Comparison of ENCODE assay signal across 1 cellular context in the genomic region with DNA sequence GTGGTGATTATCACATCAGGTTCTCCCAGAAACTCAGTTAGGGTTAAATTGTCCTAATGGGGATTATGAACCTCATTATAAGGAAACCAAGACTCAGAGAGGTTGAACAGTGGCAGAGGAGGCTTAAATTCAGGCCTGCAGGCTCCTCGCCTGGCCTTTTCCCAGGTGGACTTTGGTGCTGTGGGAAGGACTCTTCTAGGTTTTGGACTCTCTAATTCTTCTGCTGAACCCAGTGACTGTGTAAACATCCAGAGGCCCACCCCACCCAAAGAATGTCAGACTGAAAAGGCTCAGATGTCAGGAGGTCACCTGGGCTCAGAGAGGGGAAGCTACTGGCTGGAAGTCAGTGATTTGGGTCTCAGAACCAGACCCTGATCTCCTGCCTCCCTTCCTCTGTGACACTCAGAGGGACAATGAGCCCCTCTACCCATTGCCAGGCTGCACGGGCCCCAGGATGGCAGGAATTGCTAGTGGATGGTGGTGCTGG.
TF ChIP-seq lines count a peak whose summit lies in the region.

No MANE protein-coding gene starts in this region.

TF ChIP-seq in HepG2, 621 proteins besides CTCF, POLR2A, EP300 and RAD21 (continued from another document and continues in another):
- TF ChIP-seq, protein P1, sequence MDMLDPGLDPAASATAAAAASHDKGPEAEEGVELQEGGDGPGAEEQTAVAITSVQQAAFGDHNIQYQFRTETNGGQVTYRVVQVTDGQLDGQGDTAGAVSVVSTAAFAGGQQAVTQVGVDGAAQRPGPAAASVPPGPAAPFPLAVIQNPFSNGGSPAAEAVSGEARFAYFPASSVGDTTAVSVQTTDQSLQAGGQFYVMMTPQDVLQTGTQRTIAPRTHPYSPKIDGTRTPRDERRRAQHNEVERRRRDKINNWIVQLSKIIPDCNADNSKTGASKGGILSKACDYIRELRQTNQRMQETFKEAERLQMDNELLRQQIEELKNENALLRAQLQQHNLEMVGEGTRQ (IDR thresholded peaks at IDR 0.05; ENCODE audit: low read depth, low read length) = no peak
- TF ChIP-seq, protein P1 (CRISPR knock-in tag; IDR thresholded peaks at IDR 0.05; ENCODE audit: borderline replicate concordance) = no peak
- TF ChIP-seq E2F5 (CRISPR knock-in tag; conservative IDR thresholded peaks at IDR 0.05) (no peak), ZNF777 (CRISPR knock-in tag; IDR thresholded peaks at IDR 0.05) (no peak), ATM (IDR thresholded peaks at IDR 0.05; ENCODE audit: borderline replicate concordance) (no peak), ISL2 (CRISPR knock-in tag; IDR thresholded peaks at IDR 0.05) (peak; percentile 58; the same call in 1 of the 2 replicates), ZNF614 (CRISPR knock-in tag; IDR thresholded peaks at IDR 0.05; ENCODE audit: borderline replicate concordance) (no peak), RBFOX2 (IDR thresholded peaks at IDR 0.05; ENCODE audit: low read depth, low read length) (peak; percentile 51), SNAPC4 (CRISPR knock-in tag; IDR thresholded peaks at IDR 0.05) (no peak), ZC3H4 (CRISPR knock-in tag; IDR thresholded peaks at IDR 0.05; ENCODE audit: borderline replicate concordance) (no peak; the same call in 1 of the 2 replicates), SOX13 (IDR thresholded peaks at IDR 0.05) (peak; percentile 57; the same call in 1 of the 2 replicates), SOX13 (CRISPR knock-in tag; conservative IDR thresholded peaks at IDR 0.05 in 1 of 2, IDR thresholded peaks at IDR 0.05 in 1 of 2) (peak in 1 of 2 experiments; percentile 79; a peak in 2 of 4 replicates), ZNF460 (CRISPR knock-in tag; IDR thresholded peaks at IDR 0.05; ENCODE audit: borderline replicate concordance) (no peak), ZBTB37 (CRISPR knock-in tag; IDR thresholded peaks at IDR 0.05) (no peak), MEIS1 (CRISPR knock-in tag; IDR thresholded peaks at IDR 0.05; ENCODE audit: borderline replicate concordance) (no peak), RNF2 (conservative IDR thresholded peaks at IDR 0.05; ENCODE audit: low read depth) (no peak), STAT5B (CRISPR knock-in tag; IDR thresholded peaks at IDR 0.05) (no peak), HOXD1 (CRISPR knock-in tag; IDR thresholded peaks at IDR 0.05) (no peak), ZNF691 (CRISPR knock-in tag; IDR thresholded peaks at IDR 0.05; ENCODE audit: borderline replicate concordance, low read depth) (no peak), NFE2L1 (CRISPR knock-in tag; IDR thresholded peaks at IDR 0.05; ENCODE audit: borderline replicate concordance) (no peak), ZNF513 (CRISPR knock-in tag; conservative IDR thresholded peaks at IDR 0.05) (no peak), MXD1 (CRISPR knock-in tag; IDR thresholded peaks at IDR 0.05) (no peak), NR1H2 (CRISPR knock-in tag; IDR thresholded peaks at IDR 0.05; ENCODE audit: borderline replicate concordance, low read depth) (no peak), EED (CRISPR knock-in tag; IDR thresholded peaks at IDR 0.05) (no peak), KDM2A (CRISPR knock-in tag; IDR thresholded peaks at IDR 0.05; ENCODE audit: borderline replicate concordance, low read depth) (0 out of 2 replicates have a peak, but pooled peaks have one; percentile 18), ZFP36L1 (CRISPR knock-in tag; IDR thresholded peaks at IDR 0.05) (no peak), ZSCAN25 (CRISPR knock-in tag; IDR thresholded peaks at IDR 0.05) (peak; percentile 85), ZNF816 (CRISPR knock-in tag; IDR thresholded peaks at IDR 0.05; ENCODE audit: borderline replicate concordance) (no peak), SRSF4 (IDR thresholded peaks at IDR 0.05; ENCODE audit: low read depth, low read length, poor library complexity, severe bottlenecking) (no peak), ZNF253 (CRISPR knock-in tag; IDR thresholded peaks at IDR 0.05; ENCODE audit: borderline replicate concordance) (no peak), FOSL1 (CRISPR knock-in tag; IDR thresholded peaks at IDR 0.05; ENCODE audit: borderline replicate concordance) (no peak), ZBTB26 (CRISPR knock-in tag; IDR thresholded peaks at IDR 0.05; ENCODE audit: borderline replicate concordance) (no peak)
- TF ChIP-seq, protein P2, sequence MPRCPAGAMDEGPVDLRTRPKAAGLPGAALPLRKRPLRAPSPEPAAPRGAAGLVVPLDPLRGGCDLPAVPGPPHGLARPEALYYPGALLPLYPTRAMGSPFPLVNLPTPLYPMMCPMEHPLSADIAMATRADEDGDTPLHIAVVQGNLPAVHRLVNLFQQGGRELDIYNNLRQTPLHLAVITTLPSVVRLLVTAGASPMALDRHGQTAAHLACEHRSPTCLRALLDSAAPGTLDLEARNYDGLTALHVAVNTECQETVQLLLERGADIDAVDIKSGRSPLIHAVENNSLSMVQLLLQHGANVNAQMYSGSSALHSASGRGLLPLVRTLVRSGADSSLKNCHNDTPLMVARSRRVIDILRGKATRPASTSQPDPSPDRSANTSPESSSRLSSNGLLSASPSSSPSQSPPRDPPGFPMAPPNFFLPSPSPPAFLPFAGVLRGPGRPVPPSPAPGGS (CRISPR knock-in tag; IDR thresholded peaks at IDR 0.05) = no peak
- TF ChIP-seq, protein P3, sequence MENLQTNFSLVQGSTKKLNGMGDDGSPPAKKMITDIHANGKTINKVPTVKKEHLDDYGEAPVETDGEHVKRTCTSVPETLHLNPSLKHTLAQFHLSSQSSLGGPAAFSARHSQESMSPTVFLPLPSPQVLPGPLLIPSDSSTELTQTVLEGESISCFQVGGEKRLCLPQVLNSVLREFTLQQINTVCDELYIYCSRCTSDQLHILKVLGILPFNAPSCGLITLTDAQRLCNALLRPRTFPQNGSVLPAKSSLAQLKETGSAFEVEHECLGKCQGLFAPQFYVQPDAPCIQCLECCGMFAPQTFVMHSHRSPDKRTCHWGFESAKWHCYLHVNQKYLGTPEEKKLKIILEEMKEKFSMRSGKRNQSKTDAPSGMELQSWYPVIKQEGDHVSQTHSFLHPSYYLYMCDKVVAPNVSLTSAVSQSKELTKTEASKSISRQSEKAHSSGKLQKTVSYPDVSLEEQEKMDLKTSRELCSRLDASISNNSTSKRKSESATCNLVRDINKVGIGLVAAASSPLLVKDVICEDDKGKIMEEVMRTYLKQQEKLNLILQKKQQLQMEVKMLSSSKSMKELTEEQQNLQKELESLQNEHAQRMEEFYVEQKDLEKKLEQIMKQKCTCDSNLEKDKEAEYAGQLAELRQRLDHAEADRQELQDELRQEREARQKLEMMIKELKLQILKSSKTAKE (CRISPR knock-in tag; IDR thresholded peaks at IDR 0.05; ENCODE audit: borderline replicate concordance) = peak; percentile 53; the same call in 1 of the 2 replicates
- TF ChIP-seq, protein P4, sequence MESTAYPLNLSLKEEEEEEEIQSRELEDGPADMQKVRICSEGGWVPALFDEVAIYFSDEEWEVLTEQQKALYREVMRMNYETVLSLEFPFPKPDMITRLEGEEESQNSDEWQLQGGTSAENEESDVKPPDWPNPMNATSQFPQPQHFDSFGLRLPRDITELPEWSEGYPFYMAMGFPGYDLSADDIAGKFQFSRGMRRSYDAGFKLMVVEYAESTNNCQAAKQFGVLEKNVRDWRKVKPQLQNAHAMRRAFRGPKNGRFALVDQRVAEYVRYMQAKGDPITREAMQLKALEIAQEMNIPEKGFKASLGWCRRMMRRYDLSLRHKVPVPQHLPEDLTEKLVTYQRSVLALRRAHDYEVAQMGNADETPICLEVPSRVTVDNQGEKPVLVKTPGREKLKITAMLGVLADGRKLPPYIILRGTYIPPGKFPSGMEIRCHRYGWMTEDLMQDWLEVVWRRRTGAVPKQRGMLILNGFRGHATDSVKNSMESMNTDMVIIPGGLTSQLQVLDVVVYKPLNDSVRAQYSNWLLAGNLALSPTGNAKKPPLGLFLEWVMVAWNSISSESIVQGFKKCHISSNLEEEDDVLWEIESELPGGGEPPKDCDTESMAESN (CRISPR knock-in tag; conservative IDR thresholded peaks at IDR 0.05) = no peak
- TF ChIP-seq, protein P5, sequence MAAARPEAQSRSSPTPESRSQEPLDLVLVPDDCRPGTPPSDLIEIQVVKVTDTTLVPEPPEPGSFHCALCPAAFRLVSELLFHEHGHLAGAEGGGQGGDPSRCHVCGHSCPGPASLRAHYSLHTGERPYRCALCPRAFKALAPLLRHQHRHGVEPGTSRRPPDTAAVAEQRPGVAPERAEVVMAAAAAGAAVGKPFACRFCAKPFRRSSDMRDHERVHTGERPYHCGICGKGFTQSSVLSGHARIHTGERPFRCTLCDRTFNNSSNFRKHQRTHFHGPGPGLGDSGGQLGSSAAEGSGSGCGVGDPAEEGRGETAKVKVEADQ (CRISPR knock-in tag; IDR thresholded peaks at IDR 0.05; ENCODE audit: borderline replicate concordance) = no peak
